ENCODE assay signal across 19 cellular contexts in genomic region chr2:62595468-62595867, GRCh38.
DNase-seq lines count a peak whose midpoint lies in the region; ATAC-seq and TF ChIP-seq lines count a peak whose summit lies in the region.
"Had no signal": no experiment of that assay in that cellular context is flagged by ENCODE, and none has a peak within 500 bp of the region (broad histone marks: within the 10 kb centered on the region; RNA-seq: fewer than 3 reads in every experiment).

No MANE protein-coding gene starts in this region.

- H3K4me3 ChIP-seq in SK-N-SH (ENCODE audit: low read depth in 2 of 2, low read length in 1 of 2) (no peak overlapping the region), SK-N-MC (no peak overlapping the region), right lobe of liver (no peak overlapping the region), subcutaneous abdominal adipose tissue (ENCODE audit: low read depth in 1 of 5, low read length in 5 of 5) (no peak overlapping the region), A673 (ENCODE audit: low read depth, low read length, poor library complexity, severe bottlenecking) (no peak overlapping the region), neural progenitor cell (no peak overlapping the region)

- no peak overlapping the region for H2AFZ ChIP-seq in SK-N-SH (ENCODE audit: low read depth)
- H2AFZ ChIP-seq in neural progenitor cell (replicated peaks): no peak overlapping the region

- TF ChIP-seq EP300 in SK-N-SH (IDR thresholded peaks at IDR 0.05; ENCODE audit: borderline replicate concordance in 1 of 2, low read depth in 1 of 2, low read length in 1 of 2): no peak

- peak overlapping the region; percentile 93 to 95 for H3K27ac ChIP-seq in SK-N-SH (ENCODE audit: low read depth in 2 of 2, low read length in 1 of 2)
- peak overlapping the region; percentile 70 for H3K27ac ChIP-seq in SK-N-MC
- peak overlapping the region in 2 of 3 donors; percentile 11 to 29 for H3K27ac ChIP-seq in right lobe of liver
- peak overlapping the region; percentile 2 for H3K27ac ChIP-seq in subcutaneous abdominal adipose tissue (ENCODE audit: low read depth, low read length)
- no peak overlapping the region for H3K27ac ChIP-seq in A673 (ENCODE audit: low read depth, low read length, poor library complexity, severe bottlenecking)
- no peak overlapping the region for H3K27ac ChIP-seq in neural progenitor cell
- H3K27ac ChIP-seq: 22Rv1, RWPE1 had no signal

- peaks cover 7% of the 10 kb centered on the region for H3K27me3 Mint-ChIP-seq in neural progenitor cell (ENCODE audit: insufficient read depth, low read depth)

- H3K9me3 ChIP-seq in SK-N-SH (no peaks in the 10 kb centered on the region), SK-N-MC (ENCODE audit: low read depth, low read length) (no peaks in the 10 kb centered on the region), right lobe of liver (no peaks in the 10 kb centered on the region), subcutaneous abdominal adipose tissue (ENCODE audit: control insufficient read depth in 5 of 5, low read length in 5 of 5) (no peaks in the 10 kb centered on the region), A673 (ENCODE audit: low read depth, low read length, poor library complexity, severe bottlenecking) (no peaks in the 10 kb centered on the region), neural progenitor cell (ENCODE audit: low read depth) (no peaks in the 10 kb centered on the region)

- ATAC-seq in SK-N-SH treated with all-trans-retinoic acid at 6 μM for 48 hours (no peak), right lobe of liver (no peak), GM18909 (IDR thresholded peaks at IDR 0.05; ENCODE audit: poor library complexity, unreplicated experiment) (no peak)
- ATAC-seq: CD8-positive, alpha-beta T cell had no signal

- H3K79me2 ChIP-seq in SK-N-SH (ENCODE audit: insufficient read depth) (no peaks in the 10 kb centered on the region), neural progenitor cell (ENCODE audit: low read depth) (no peaks in the 10 kb centered on the region)

- DNase-seq in SK-N-SH: no peak
- DNase-seq in SK-N-MC (ENCODE audit: low read depth, low spot score): no peak
- no peak for DNase-seq in right lobe of liver
- no peak for DNase-seq in A673 (ENCODE audit: low spot score)
- no peak for DNase-seq in neural progenitor cell (ENCODE audit: low spot score)
- DNase-seq: AML-193; C1 segment of cervical spinal cord; CD8-positive, alpha-beta T cell; Kasumi-1; NCI-H1092; NCI-H1436 treated with DMSO at 0.1 percent for 48 hours; NCI-H1930; NCI-H510A; SHP77 treated with DMSO at 0.1 percent for 48 hours had no signal

- H3K27ac Mint-ChIP-seq in neural progenitor cell: no peak overlapping the region
- H3K27ac Mint-ChIP-seq: CD8-positive, alpha-beta T cell had no signal

- WGBS in SK-N-SH (ENCODE audit: low lambda C conversion rate): 69% methylated on average over 3 of the region's 3 CpGs
- WGBS in right lobe of liver (ENCODE audit: insufficient coverage, low coverage, low lambda C conversion rate, missing lambda C conversion rate): 87% methylated on average over 3 of the region's 3 CpGs

- H3K9me3 Mint-ChIP-seq in neural progenitor cell: no peaks in the 10 kb centered on the region
- H3K9me3 Mint-ChIP-seq: CD8-positive, alpha-beta T cell had no signal

- H3K9ac ChIP-seq in SK-N-SH: peak overlapping the region; percentile 55; the same call in 1 of the 2 replicates
- H3K9ac ChIP-seq in SK-N-MC (ENCODE audit: insufficient read length): no peak overlapping the region
- no peak overlapping the region for H3K9ac ChIP-seq in subcutaneous abdominal adipose tissue (ENCODE audit: low read length in 5 of 5)
- H3K9ac ChIP-seq in neural progenitor cell: no peak overlapping the region

- no peak for TF ChIP-seq RAD21 in SK-N-SH (IDR thresholded peaks at IDR 0.05; ENCODE audit: low read length)

- H3K36me3 ChIP-seq in SK-N-SH (replicated peaks in 1 of 2; ENCODE audit: control insufficient read depth in 1 of 2, insufficient read depth in 2 of 2, low read length in 1 of 2) (no peaks in the 10 kb centered on the region), SK-N-MC (ENCODE audit: insufficient read depth, low read length) (no peaks in the 10 kb centered on the region), right lobe of liver (no peaks in the 10 kb centered on the region), subcutaneous abdominal adipose tissue (ENCODE audit: control insufficient read depth in 5 of 5, insufficient read depth in 5 of 5, low read length in 5 of 5) (no peaks in the 10 kb centered on the region), A673 (ENCODE audit: insufficient read depth, low read length, poor library complexity, severe bottlenecking) (no peaks in the 10 kb centered on the region), neural progenitor cell (no peaks in the 10 kb centered on the region)

- no peak for TF ChIP-seq CTCF in SK-N-SH (IDR thresholded peaks at IDR 0.05)
- no peak for TF ChIP-seq CTCF in right lobe of liver (IDR thresholded peaks at IDR 0.05)
- TF ChIP-seq CTCF in A673 (conservative IDR thresholded peaks at IDR 0.05; ENCODE audit: low read depth, low read length): no peak
- no peak for TF ChIP-seq CTCF in neural progenitor cell (IDR thresholded peaks at IDR 0.05)

- POLR2A ChIA-PET in SK-N-SH (lab: Yijun Ruan, JAX) (no interaction called here), A673 (lab: Charles Lee; ENCODE audit: low non-redundant PET) (no interaction called here)

- H3K27me3 ChIP-seq in SK-N-SH (ENCODE audit: insufficient read depth) (no peaks in the 10 kb centered on the region), right lobe of liver (no peaks in the 10 kb centered on the region), subcutaneous abdominal adipose tissue (ENCODE audit: control insufficient read depth in 5 of 5, insufficient read depth in 4 of 5, low read length in 5 of 5) (no peaks in the 10 kb centered on the region), A673 (replicated peaks; ENCODE audit: insufficient read depth, low read depth, low read length, poor library complexity) (no peaks in the 10 kb centered on the region), neural progenitor cell (no peaks in the 10 kb centered on the region)

- CTCF ChIA-PET in SK-N-SH (lab: Yijun Ruan, JAX) (interaction anchor here (1.0 to 1.8 kb wide), 7 partner anchors 8 to 180 kb away, joined by 3 to 9 read pairs (median 3); partner anchors contain the start of genes EHBP1 and TMEM17), A673 (lab: Charles Lee) (no interaction called here)

- H3F3A ChIP-seq in SK-N-SH (replicated peaks; ENCODE audit: insufficient read depth) (peaks cover 35% of the 10 kb centered on the region), neural progenitor cell (ENCODE audit: low read depth) (no peaks in the 10 kb centered on the region)

- no peaks in the 10 kb centered on the region for H3K9me2 ChIP-seq in SK-N-SH

- BruUV-seq in A673 (replicated peaks; lab: Mats Ljungman, UMichigan): no TSS peak

- peaks cover 4% of the 10 kb centered on the region for H3K4me1 Mint-ChIP-seq in neural progenitor cell

- peaks cover 3% of the 10 kb centered on the region for H3K36me3 Mint-ChIP-seq in neural progenitor cell
- H3K36me3 Mint-ChIP-seq: CD8-positive, alpha-beta T cell had no signal

- H3K4me3 Mint-ChIP-seq in neural progenitor cell: no peak overlapping the region
- H3K4me3 Mint-ChIP-seq: CD8-positive, alpha-beta T cell had no signal

- peak overlapping the region; percentile 41; the same call in 1 of the 2 replicates for H3K4me2 ChIP-seq in SK-N-SH
- no peak overlapping the region for H3K4me2 ChIP-seq in neural progenitor cell

- intact Hi-C loops in right lobe of liver (cut with DNase I) (no loop called here), A673 (cut with micrococcal nuclease; ENCODE audit: unreplicated experiment) (no loop called here)

- TF ChIP-seq POLR2A in right lobe of liver (IDR thresholded peaks at IDR 0.05): no peak

- H3K4me1 ChIP-seq in SK-N-SH (ENCODE audit: control insufficient read depth in 1 of 2, insufficient read depth in 2 of 2, low read depth in 1 of 2, low read length in 1 of 2) (peaks cover 12 to 19% of the 10 kb centered on the region in 2 experiments; a peak in 3 of 4 replicates), right lobe of liver (peaks cover 0 to 16% (median 6%) of the 10 kb centered on the region in 4 donors), subcutaneous abdominal adipose tissue (ENCODE audit: control insufficient read depth in 5 of 5, insufficient read depth in 5 of 5, low read length in 5 of 5) (peaks cover 0 to 12% (median 3%) of the 10 kb centered on the region in 5 donors), A673 (ENCODE audit: insufficient read depth, low read length, poor library complexity, severe bottlenecking) (no peaks in the 10 kb centered on the region), neural progenitor cell (no peaks in the 10 kb centered on the region)

- H4K20me1 ChIP-seq in SK-N-SH (ENCODE audit: insufficient read depth) (no peaks in the 10 kb centered on the region), neural progenitor cell (ENCODE audit: low read depth) (no peaks in the 10 kb centered on the region)

TF ChIP-seq in SK-N-SH, 30 proteins besides CTCF, POLR2A, EP300 and RAD21:
- TF ChIP-seq PBX3 (IDR thresholded peaks at IDR 0.05): no peak
- no peak for TF ChIP-seq ELF1 (IDR thresholded peaks at IDR 0.05)
TF ChIP-seq in SK-N-SH: peak in this region for 0.

TF ChIP-seq in SK-N-SH treated with all-trans-retinoic acid at 6 μM for 48 hours, 23 proteins besides CTCF, POLR2A, EP300 and RAD21 (continues in another document):
- TF ChIP-seq CSRNP3 (CRISPR knock-in tag; IDR thresholded peaks at IDR 0.05) (no peak), ESRRG (CRISPR knock-in tag; IDR thresholded peaks at IDR 0.05) (no peak), OSR1 (CRISPR knock-in tag; IDR thresholded peaks at IDR 0.05) (no peak)

Comparison
In these comparisons a context has a peak if more than half of its experiments do, and no peak if none do; other contexts are left out.
1. H3K27ac ChIP-seq: peak in SK-N-SH (2 of 2), SK-N-MC (single experiment), right lobe of liver (2 of 3) and subcutaneous abdominal adipose tissue (single experiment); none in A673 (single experiment) and neural progenitor cell (single experiment).